In the genomic region with DNA sequence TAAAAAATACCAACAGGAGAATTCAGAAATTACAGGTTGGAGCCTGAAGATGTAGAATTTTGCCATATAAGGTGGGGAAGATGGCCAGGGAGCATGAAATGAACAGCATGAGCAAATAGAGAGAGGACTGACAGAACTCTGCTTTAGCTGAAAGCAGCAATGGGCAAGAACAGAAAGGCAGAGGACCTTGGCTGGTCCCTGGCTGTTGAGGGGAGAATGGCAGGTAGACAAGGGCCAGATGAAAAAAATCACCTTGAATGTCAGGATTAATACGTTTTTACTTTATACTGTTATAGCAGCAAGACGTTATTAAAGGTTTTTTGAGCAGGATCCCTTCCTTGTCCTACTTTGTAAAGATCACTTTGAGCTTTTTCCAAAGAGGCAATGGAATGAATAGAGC, we compare ENCODE assay signal across 8 cellular contexts. TPM values are rescaled to one million over a fixed set of nuclear protein-coding genes. Genes with fewer than 3 reads are reported as not detected.
DNase-seq lines count a peak whose midpoint lies in the region; ATAC-seq, FAIRE-seq and TF ChIP-seq lines count a peak whose summit lies in the region.

No MANE protein-coding gene starts in this region.

- CTCF ChIA-PET in Caco-2 (lab: Charles Lee), result interaction anchor here (0.8 to 4.2 kb wide), 5 partner anchors 12 to 144 kb away, joined by 3 to 31 read pairs (median 15); partner anchors contain the start of gene C6orf89

- 66% methylated on average over 2 of the region's 2 CpGs for whole genome bisulfite sequencing in HUES64
- 76% methylated on average over 2 of the region's 2 CpGs for WGBS in mesenchymal stem cell

- DNase-seq in Caco-2 (peak in 1 of 2 experiments; percentile 34), astrocyte (ENCODE audit: low read depth) (no peak), mesenchymal stem cell (peak; percentile 18), sciatic nerve (ENCODE audit: low spot score) (no peak), inferior parietal cortex (ENCODE audit: extremely low spot score) (no peak), substantia nigra (lab: John Stamatoyannopoulos, UW) (no peak)
- no peak for DNase-seq in stimulated activated CD4-positive, alpha-beta T cell treated with anti-CD3 and anti-CD28 coated beads, Interleukin-4, amount 100 ng/mL, for 1 hour

- POLR2A ChIA-PET in Caco-2 (lab: Charles Lee), result interaction anchor here (0.6 to 1.7 kb wide), 4 partner anchors 9 to 1712 kb away, joined by 3 to 11 read pairs (median 4); partner anchors contain the start of genes C6orf89 and MTCH1

- H3K4me3 ChIP-seq in Caco-2 (ENCODE audit: low read depth, low read length) (peak overlapping the region; percentile 78), HUES64 (ENCODE audit: low read length) (peak overlapping the region; percentile 79), astrocyte (ENCODE audit: insufficient read depth, low read depth, low read length) (peak overlapping the region; percentile 99), mesenchymal stem cell (ENCODE audit: insufficient read depth in 1 of 2, low read depth in 1 of 2, low read length in 2 of 2) (peak overlapping the region in 1 of 2 experiments; percentile 92)

- H3K14ac ChIP-seq in mesenchymal stem cell (ENCODE audit: low read length in 2 of 2), result no peak overlapping the region

- intact Hi-C loops in Caco-2 (cut with micrococcal nuclease; ENCODE audit: unreplicated experiment), result no loop called here
- intact Hi-C loops in sciatic nerve (cut with DNase I), result no loop called here

- H3K9me3 Mint-ChIP-seq in Caco-2 (ENCODE audit: unreplicated experiment) (no peaks in the 10 kb centered on the region), astrocyte (ENCODE audit: unreplicated experiment) (no peaks in the 10 kb centered on the region)

- no peak for FAIRE-seq in astrocyte (lab: Jason Lieb, UNC)

- TSS peak; percentile 55 for BruUV-seq in Caco-2 (replicated peaks; lab: Mats Ljungman, UMichigan)

- no peak overlapping the region for H4K91ac ChIP-seq in mesenchymal stem cell (ENCODE audit: low read length)

- no peak overlapping the region for H2AK5ac ChIP-seq in mesenchymal stem cell (ENCODE audit: low read length, severe bottlenecking)

- peaks cover 19% of the 10 kb centered on the region for H3K79me1 ChIP-seq in mesenchymal stem cell (replicated peaks; ENCODE audit: low read length, poor library complexity, severe bottlenecking)

- no peak overlapping the region for H3K4ac ChIP-seq in mesenchymal stem cell (ENCODE audit: low read depth in 1 of 2, low read length in 2 of 2)

- H3K4me3 Mint-ChIP-seq in Caco-2 (ENCODE audit: unreplicated experiment), result peak overlapping the region; percentile 92
- H3K4me3 Mint-ChIP-seq in astrocyte (ENCODE audit: unreplicated experiment), result peak overlapping the region; percentile 95

- H2AFZ ChIP-seq in astrocyte (ENCODE audit: low read depth, low read length) (peak overlapping the region; percentile 97), mesenchymal stem cell (ENCODE audit: low read depth, low read length) (no peak overlapping the region)

- peaks cover 31% of the 10 kb centered on the region for H3K79me2 ChIP-seq in astrocyte (ENCODE audit: insufficient read depth, low read length)

- H2BK120ac ChIP-seq in mesenchymal stem cell (ENCODE audit: low read depth, low read length), result no peak overlapping the region

- no peaks in the 10 kb centered on the region for H4K20me1 ChIP-seq in astrocyte (ENCODE audit: insufficient read depth, low read length)

- H3K27ac Mint-ChIP-seq in Caco-2 (ENCODE audit: unreplicated experiment) (peak overlapping the region; percentile 98), astrocyte (ENCODE audit: unreplicated experiment) (no peak overlapping the region)

- no peak overlapping the region for H4K8ac ChIP-seq in mesenchymal stem cell (ENCODE audit: low read length)

- H3K4me1 Mint-ChIP-seq in Caco-2 (ENCODE audit: low read depth, unreplicated experiment) (peaks cover 8% of the 10 kb centered on the region), astrocyte (ENCODE audit: low read depth, unreplicated experiment) (peaks cover 10% of the 10 kb centered on the region)

- H3K4me1 ChIP-seq in Caco-2 (0 out of 2 replicates have a peak, but pooled peaks cover 5% of the 10 kb centered on the region), HUES64 (ENCODE audit: insufficient read depth, low read length) (peaks cover 14% of the 10 kb centered on the region), astrocyte (ENCODE audit: insufficient read depth, low read length) (peaks cover 6% of the 10 kb centered on the region), mesenchymal stem cell (ENCODE audit: control insufficient read depth, insufficient read depth, low read depth, low read length) (peaks cover 2% of the 10 kb centered on the region)

- H3K27me3 Mint-ChIP-seq in Caco-2 (ENCODE audit: insufficient read depth, unreplicated experiment) (no peaks in the 10 kb centered on the region), astrocyte (ENCODE audit: low read depth, unreplicated experiment) (no peaks in the 10 kb centered on the region)

- H3K18ac ChIP-seq in mesenchymal stem cell (ENCODE audit: low read depth in 1 of 2, low read length in 2 of 2), result no peak overlapping the region

- H2BK5ac ChIP-seq in mesenchymal stem cell (ENCODE audit: low read depth, low read length, poor library complexity, severe bottlenecking), result no peak overlapping the region

- H3K36me3 ChIP-seq in Caco-2 (ENCODE audit: control insufficient read depth, insufficient read depth, low read length), result no peaks in the 10 kb centered on the region
- peaks cover 44% of the 10 kb centered on the region for H3K36me3 ChIP-seq in HUES64 (ENCODE audit: insufficient read depth, low read length)
- H3K36me3 ChIP-seq in astrocyte (ENCODE audit: insufficient read depth, low read length), result peaks cover 9% of the 10 kb centered on the region
- peaks cover under 1 to 12% of the 10 kb centered on the region in 2 experiments for H3K36me3 ChIP-seq in mesenchymal stem cell (ENCODE audit: control insufficient read depth in 1 of 2, insufficient read depth in 2 of 2, low read depth in 1 of 2, low read length in 2 of 2)

- peak overlapping the region; percentile 89 for H3K9ac ChIP-seq in HUES64 (ENCODE audit: low read depth, low read length)
- peak overlapping the region; percentile 96 for H3K9ac ChIP-seq in astrocyte (ENCODE audit: low read length)
- peak overlapping the region; percentile 92 for H3K9ac ChIP-seq in mesenchymal stem cell (ENCODE audit: low read length)

- H3K9me3 ChIP-seq in Caco-2, result no peaks in the 10 kb centered on the region
- H3K9me3 ChIP-seq in HUES64 (ENCODE audit: insufficient read depth, low read depth, low read length), result no peaks in the 10 kb centered on the region
- no peaks in the 10 kb centered on the region for H3K9me3 ChIP-seq in astrocyte (ENCODE audit: insufficient read depth, low read depth, low read length)
- H3K9me3 ChIP-seq in mesenchymal stem cell (ENCODE audit: control insufficient read depth, low read length), result no peaks in the 10 kb centered on the region

- H2BK12ac ChIP-seq in mesenchymal stem cell (ENCODE audit: low read length in 2 of 2), result peak overlapping the region in 1 of 2 experiments; percentile 24

- no peak for ATAC-seq in sciatic nerve

- H3K4me2 ChIP-seq in astrocyte (ENCODE audit: low read length), result peak overlapping the region; percentile 92
- H3K4me2 ChIP-seq in mesenchymal stem cell (ENCODE audit: low read length, poor library complexity, severe bottlenecking), result peak overlapping the region; percentile 63

- H3K23ac ChIP-seq in mesenchymal stem cell (ENCODE audit: low read length in 2 of 2), result no peak overlapping the region

- H3K36me3 Mint-ChIP-seq in Caco-2 (ENCODE audit: insufficient read depth, unreplicated experiment) (peaks cover 22% of the 10 kb centered on the region), astrocyte (ENCODE audit: low read depth, unreplicated experiment) (peaks cover under 1% of the 10 kb centered on the region)

- H2BK15ac ChIP-seq in mesenchymal stem cell (ENCODE audit: low read depth, poor library complexity, severe bottlenecking), result no peak overlapping the region

- H3K27me3 ChIP-seq in Caco-2 (replicated peaks; ENCODE audit: control insufficient read depth, insufficient read depth, low read length) (no peaks in the 10 kb centered on the region), HUES64 (ENCODE audit: insufficient read depth, low read length) (peaks cover 4% of the 10 kb centered on the region; the same call in 1 of the 2 replicates), astrocyte (ENCODE audit: insufficient read depth, low read length) (peaks cover 2% of the 10 kb centered on the region), mesenchymal stem cell (ENCODE audit: control insufficient read depth in 1 of 2, insufficient read depth in 1 of 2, low read length in 2 of 2) (no peaks in the 10 kb centered on the region)

- H3K27ac ChIP-seq in HUES64 (ENCODE audit: low read depth, low read length) (no peak overlapping the region; the same call in 1 of the 2 replicates), astrocyte (ENCODE audit: low read depth, low read length) (no peak overlapping the region), mesenchymal stem cell (ENCODE audit: low read length, poor library complexity, severe bottlenecking) (no peak overlapping the region), substantia nigra (ENCODE audit: low read depth, low read length, poor library complexity, severe bottlenecking) (no peak overlapping the region)

- peak in 1 of 2 experiments; percentile 47 for TF ChIP-seq CTCF in Caco-2 (IDR thresholded peaks at IDR 0.05; ENCODE audit: insufficient read depth in 1 of 2, low read depth in 1 of 2, low read length in 1 of 2, severe bottlenecking in 1 of 2, unreplicated experiment in 1 of 2)
- TF ChIP-seq CTCF in astrocyte (IDR thresholded peaks at IDR 0.05; ENCODE audit: insufficient read depth, low read depth, low read length), result no peak

RNA-seq across cellular contexts. Expression of gene PPIL1, which starts 1.0 kb away (rescaled TPM):
- 57.7 and 61.2 TPM in 2 replicates for total RNA-seq in Caco-2 (2022)
- polyA plus RNA-seq in HUES64 (2013, experiment 1 of 2), result 94.2 TPM
- polyA plus RNA-seq in HUES64 (2013, experiment 2 of 2), result 88.6 TPM
- 34.7 and 36.6 TPM in 2 replicates for total RNA-seq in astrocyte
- 33.0 TPM for polyA plus RNA-seq in mesenchymal stem cell (2013, experiment 1 of 2)
- polyA plus RNA-seq in mesenchymal stem cell (2013, experiment 2 of 2), result 34.8 TPM
- total RNA-seq in sciatic nerve, result 12.7 TPM

RNA-seq across cellular contexts. Expression of gene C6orf89, which starts 12.1 kb away (rescaled TPM):
- total RNA-seq in Caco-2 (2022) (24.4 and 24.5 TPM in 2 replicates), astrocyte (37.8 and 42.3 TPM in 2 replicates), sciatic nerve (56.6 TPM)
- 9.6 TPM for polyA plus RNA-seq in HUES64 (2013, experiment 1 of 2)
- 11.0 TPM for polyA plus RNA-seq in HUES64 (2013, experiment 2 of 2)
- polyA plus RNA-seq in mesenchymal stem cell (2013, experiment 1 of 2), result 42.2 TPM
- 44.0 TPM for polyA plus RNA-seq in mesenchymal stem cell (2013, experiment 2 of 2)

RNA-seq across cellular contexts. Expression of gene CPNE5, which starts 34.4 kb away (rescaled TPM):
- total RNA-seq in Caco-2 (2022) (not detected in 2 replicates), astrocyte (0.11 and 0.29 TPM in 2 replicates), sciatic nerve (6.9 TPM)
- polyA plus RNA-seq in HUES64 (2013, experiment 1 of 2), result 0.30 TPM
- 0.57 TPM for polyA plus RNA-seq in HUES64 (2013, experiment 2 of 2)
- polyA plus RNA-seq in mesenchymal stem cell (2013, experiment 1 of 2), result 0.12 TPM
- polyA plus RNA-seq in mesenchymal stem cell (2013, experiment 2 of 2), result 0.14 TPM
